21 cellular contexts compared by ENCODE assay signal in genomic region chr1:35777109-35777508, GRCh38.
"Had no signal": no experiment of that assay in that cellular context is flagged by ENCODE, and none has a peak within 500 bp of the region (broad histone marks: within the 10 kb centered on the region; RNA-seq: fewer than 3 reads in every experiment).

No MANE protein-coding gene starts in this region.

- DNase-seq: activated CD4-positive, alpha-beta memory T cell treated with anti-CD3 and anti-CD28 coated beads, Interleukin-2, amount 10 ng/mL, durations not matched to agents 7 days and 5 days; activated CD4-positive, CD25-positive, alpha-beta regulatory T cell treated with anti-CD3 and anti-CD28 coated beads, Interleukin-2, amount 50 U/mL, for 72 hours; activated gamma-delta T cell treated with Interleukin-2 at 50 U/mL for 16 hours; activated T-cell treated with anti-CD3 and anti-CD28 coated beads, Interleukin-2, amount 50 U/mL, for 48 hours; cerebellar nuclear complex; effector CD8-positive, alpha-beta T cell; heart left ventricle; immature natural killer cell; left cardiac atrium; right lobe of liver; stimulated activated CD4-positive, alpha-beta T cell treated with anti-CD3 and anti-CD28 coated beads, Interleukin-4, amount 100 ng/mL, for 4 hours; stimulated activated CD8-positive, alpha-beta memory T cell treated with anti-CD3 and anti-CD28 coated beads, Interleukin-4, amount 100 ng/mL, for 48 hours; stimulated activated naive CD8-positive, alpha-beta T cell treated with anti-CD3 and anti-CD28 coated beads, Interleukin-15, amount 100 ng/mL, for 72 hours; T1000; testis; upper lobe of right lung had no signal

- H3K4me1 Mint-ChIP-seq: brain; mesothelial cell of epicardium; stimulated activated naive CD8-positive, alpha-beta T cell treated with anti-CD3 and anti-CD28 coated beads, Interleukin-15, amount 100 ng/mL, for 72 hours had no signal

- H3K27me3 Mint-ChIP-seq: activated CD4-positive, alpha-beta memory T cell treated with anti-CD3 and anti-CD28 coated beads, Interleukin-2, amount 10 ng/mL, durations not matched to agents 7 days and 5 days; activated naive CD8-positive, alpha-beta T cell; progenitor cell of endocrine pancreas; stimulated activated naive CD8-positive, alpha-beta T cell treated with anti-CD3 and anti-CD28 coated beads, Interleukin-15, amount 100 ng/mL, for 72 hours had no signal

- H3K4me3 Mint-ChIP-seq: activated CD4-positive, alpha-beta memory T cell treated with anti-CD3 and anti-CD28 coated beads, Interleukin-2, amount 10 ng/mL, durations not matched to agents 7 days and 5 days; activated naive CD8-positive, alpha-beta T cell; brain; mesothelial cell of epicardium; stimulated activated naive CD8-positive, alpha-beta T cell treated with anti-CD3 and anti-CD28 coated beads, Interleukin-15, amount 100 ng/mL, for 72 hours had no signal

- ATAC-seq: heart left ventricle; left cardiac atrium; right lobe of liver; stimulated activated naive CD8-positive, alpha-beta T cell treated with anti-CD3 and anti-CD28 coated beads, Interleukin-15, amount 100 ng/mL, for 72 hours; upper lobe of right lung had no signal

- H3K27me3 ChIP-seq: heart left ventricle, right lobe of liver, testis, upper lobe of right lung had no signal

- FAIRE-seq: frontal cortex had no signal

- H3K27ac Mint-ChIP-seq: activated CD4-positive, alpha-beta memory T cell treated with anti-CD3 and anti-CD28 coated beads, Interleukin-2, amount 10 ng/mL, durations not matched to agents 7 days and 5 days; activated naive CD8-positive, alpha-beta T cell; brain; mesothelial cell of epicardium; progenitor cell of endocrine pancreas; stimulated activated naive CD8-positive, alpha-beta T cell treated with anti-CD3 and anti-CD28 coated beads, Interleukin-15, amount 100 ng/mL, for 72 hours had no signal

- H3K36me3 Mint-ChIP-seq: activated naive CD8-positive, alpha-beta T cell; brain; immature natural killer cell; mesothelial cell of epicardium had no signal

- H3K9me3 Mint-ChIP-seq: activated CD4-positive, alpha-beta memory T cell treated with anti-CD3 and anti-CD28 coated beads, Interleukin-2, amount 10 ng/mL, durations not matched to agents 7 days and 5 days; brain; mesothelial cell of epicardium; stimulated activated naive CD8-positive, alpha-beta T cell treated with anti-CD3 and anti-CD28 coated beads, Interleukin-15, amount 100 ng/mL, for 72 hours had no signal

- H3K9me3 ChIP-seq: heart left ventricle, right lobe of liver, testis, upper lobe of right lung had no signal

- H3K27ac ChIP-seq: heart left ventricle, right lobe of liver, testis, upper lobe of right lung had no signal
